In genomic region chr19:19602136-19602712, GRCh38 we compare ENCODE assay signal across 13 cellular contexts. TPM values are rescaled to one million over a fixed set of nuclear protein-coding genes. Genes with fewer than 3 reads are reported as not detected.
DNase-seq lines count a peak whose midpoint lies in the region; ATAC-seq and TF ChIP-seq lines count a peak whose summit lies in the region.
"Had no signal": no experiment of that assay in that cellular context is flagged by ENCODE, and none has a peak within 500 bp of the region (broad histone marks: within the 10 kb centered on the region; RNA-seq: fewer than 3 reads in every experiment).

No MANE protein-coding gene starts in this region.

- no peak for TF ChIP-seq EP300 in suprapubic skin (IDR thresholded peaks at IDR 0.05)

- TF ChIP-seq POLR2A in suprapubic skin (IDR thresholded peaks at IDR 0.05): no peak

- no peaks in the 10 kb centered on the region for H3K27me3 Mint-ChIP-seq in activated naive CD4-positive, alpha-beta T cell treated with anti-CD3 and anti-CD28 coated beads, Interleukin-2, amount 50 U/mL, for 24 hours

- peak; percentile 27 to 57 (median 45) for DNase-seq in T-helper 1 cell
- no peak for DNase-seq in suprapubic skin (ENCODE audit: low spot score in 2 of 2)
- DNase-seq: heart left ventricle, Kasumi-1, SK-N-SH, tibial artery had no signal

- H3K27ac Mint-ChIP-seq in activated naive CD4-positive, alpha-beta T cell treated with anti-CD3 and anti-CD28 coated beads, Interleukin-2, amount 50 U/mL, for 24 hours: peak overlapping the region; percentile 64
- H3K27ac Mint-ChIP-seq: neural progenitor cell had no signal

- 76% methylated on average over 9 of the region's 9 CpGs for WGBS in suprapubic skin

- no peaks in the 10 kb centered on the region for H3K27me3 ChIP-seq in HUES48 (ENCODE audit: control insufficient read depth, insufficient read depth, low read length)
- no peaks in the 10 kb centered on the region for H3K27me3 ChIP-seq in mucosa of stomach (ENCODE audit: control insufficient read depth, insufficient read depth, low read length)
- H3K27me3 ChIP-seq in suprapubic skin: no peaks in the 10 kb centered on the region
- H3K27me3 ChIP-seq: heart left ventricle, neural progenitor cell, tibial artery had no signal

- no peak overlapping the region for H3K9ac ChIP-seq in HUES48 (ENCODE audit: low read depth, low read length)
- H3K9ac ChIP-seq in mucosa of stomach (ENCODE audit: low read length): peak overlapping the region; percentile 18
- H3K9ac ChIP-seq: neural progenitor cell, SK-N-SH had no signal

- peaks cover 5% of the 10 kb centered on the region for H3K36me3 Mint-ChIP-seq in activated naive CD4-positive, alpha-beta T cell treated with anti-CD3 and anti-CD28 coated beads, Interleukin-2, amount 50 U/mL, for 24 hours

- H3K4me1 Mint-ChIP-seq in activated naive CD4-positive, alpha-beta T cell treated with anti-CD3 and anti-CD28 coated beads, Interleukin-2, amount 50 U/mL, for 24 hours: peaks cover 59% of the 10 kb centered on the region

- no peak overlapping the region for H3K4me3 ChIP-seq in HUES48 (ENCODE audit: low read depth, low read length)
- no peak overlapping the region for H3K4me3 ChIP-seq in mucosa of stomach (ENCODE audit: low read length)
- H3K4me3 ChIP-seq in suprapubic skin: no peak overlapping the region
- H3K4me3 ChIP-seq: heart left ventricle, neural progenitor cell, tibial artery had no signal

- ATAC-seq in GM21717 (IDR thresholded peaks at IDR 0.05; ENCODE audit: unreplicated experiment) (no peak), GM19035 (IDR thresholded peaks at IDR 0.05; ENCODE audit: unreplicated experiment) (no peak)
- ATAC-seq: heart left ventricle, sciatic nerve had no signal

- H3K36me3 ChIP-seq in HUES48 (ENCODE audit: control insufficient read depth, insufficient read depth, low read length): no peaks in the 10 kb centered on the region
- no peaks in the 10 kb centered on the region for H3K36me3 ChIP-seq in mucosa of stomach (ENCODE audit: control insufficient read depth, insufficient read depth, low read length)
- H3K36me3 ChIP-seq in suprapubic skin: no peaks in the 10 kb centered on the region
- H3K36me3 ChIP-seq: heart left ventricle, neural progenitor cell, tibial artery had no signal

- no peak for TF ChIP-seq CTCF in suprapubic skin (IDR thresholded peaks at IDR 0.05)

- H3K4me1 ChIP-seq in HUES48 (ENCODE audit: control insufficient read depth, insufficient read depth, low read length) (peaks cover 10% of the 10 kb centered on the region), mucosa of stomach (ENCODE audit: control insufficient read depth, insufficient read depth, low read length) (peaks cover 40% of the 10 kb centered on the region), suprapubic skin (peaks cover 27% of the 10 kb centered on the region)
- H3K4me1 ChIP-seq: tibial artery had no signal

- peak overlapping the region; percentile 37 for H3K27ac ChIP-seq in HUES48 (ENCODE audit: low read depth, low read length)
- H3K27ac ChIP-seq in suprapubic skin: no peak overlapping the region
- H3K27ac ChIP-seq: neural progenitor cell, tibial artery had no signal

- H3K9me3 ChIP-seq in HUES48 (ENCODE audit: control insufficient read depth, insufficient read depth, low read length) (no peaks in the 10 kb centered on the region), mucosa of stomach (ENCODE audit: control insufficient read depth, low read length) (no peaks in the 10 kb centered on the region), suprapubic skin (no peaks in the 10 kb centered on the region)
- H3K9me3 ChIP-seq: heart left ventricle, SK-N-SH, tibial artery had no signal

- H3K9me3 Mint-ChIP-seq in activated naive CD4-positive, alpha-beta T cell treated with anti-CD3 and anti-CD28 coated beads, Interleukin-2, amount 50 U/mL, for 24 hours: peaks cover 7% of the 10 kb centered on the region
- H3K9me3 Mint-ChIP-seq: neural progenitor cell had no signal

- H3K4me3 Mint-ChIP-seq in activated naive CD4-positive, alpha-beta T cell treated with anti-CD3 and anti-CD28 coated beads, Interleukin-2, amount 50 U/mL, for 24 hours: peak overlapping the region; percentile 23
- H3K4me3 Mint-ChIP-seq: neural progenitor cell had no signal

RNA-seq across cellular contexts. Expression of gene PBX4, which starts 16.3 kb away (rescaled TPM):
- total RNA-seq in suprapubic skin: 10 to 100 TPM in 1 of 4 donors, 1 to 10 TPM in 3; 3.3 to 14.9 (median 4.8) TPM

RNA-seq across cellular contexts. Expression of gene LPAR2, which starts 25.8 kb away (rescaled TPM):
- 10 to 100 TPM; 27.4 to 36.2 (median 32.6) TPM for total RNA-seq in suprapubic skin

RNA-seq across cellular contexts. Expression of gene GMIP, which starts 41.2 kb away (rescaled TPM):
- 10 to 100 TPM; 10.1 to 14.4 (median 13.4) TPM for total RNA-seq in suprapubic skin

Comparison
In these comparisons a context has a peak if more than half of its experiments do, and no peak if none do; other contexts are left out.
1. DNase-seq: peak in T-helper 1 cell (5 of 5); none in suprapubic skin (0 of 2).